Comparison of ENCODE assay signal across 8 cellular contexts in the genomic region with DNA sequence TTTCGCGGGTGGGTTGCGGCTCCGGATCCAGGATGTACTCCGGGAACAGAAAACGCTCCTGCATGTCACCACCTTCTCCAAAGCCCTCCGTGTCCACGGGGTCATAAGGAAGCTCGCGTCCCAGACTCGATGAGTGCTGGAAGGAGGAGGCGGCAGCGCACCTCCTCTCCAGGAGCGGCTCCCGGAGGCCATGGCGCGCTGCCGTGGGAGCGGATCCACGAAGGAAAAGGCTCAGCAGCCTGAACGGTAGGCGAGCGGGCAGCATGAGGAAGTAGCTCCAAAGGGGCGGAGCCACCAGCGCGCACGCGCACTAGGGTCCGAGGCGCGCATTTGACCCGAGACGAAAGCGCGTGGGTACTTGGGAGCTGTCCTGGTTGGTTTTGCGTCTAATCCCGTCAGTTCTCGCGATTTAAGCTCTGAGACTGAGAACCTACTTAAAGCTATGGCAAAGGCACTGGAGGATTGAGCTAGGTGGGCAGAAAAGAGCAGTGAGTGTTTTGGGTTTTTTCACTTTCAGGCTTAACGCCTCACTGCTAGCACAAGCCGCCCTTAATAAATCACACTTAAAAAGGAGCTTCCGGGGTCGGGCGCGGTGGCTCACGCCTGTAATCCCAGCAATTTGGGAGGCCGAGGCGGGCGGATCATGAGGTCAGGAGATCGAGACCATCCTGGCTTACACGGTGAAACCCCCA. TPM values are rescaled to one million over a fixed set of nuclear protein-coding genes. Genes with fewer than 3 reads are reported as not detected.
A peak's percentile ranks its signal among the peaks of the same experiment; 100 is the strongest.
DNase-seq lines count a peak whose midpoint lies in the region; ATAC-seq and TF ChIP-seq lines count a peak whose summit lies in the region.

Gene NOA1 (minus strand): TSS at position 286 of the 692 bp plus-strand sequence. CDS start 21 bp downstream, at position 265.

- H4K20me1 ChIP-seq in PC-9 (ENCODE audit: insufficient read depth): peaks cover 39% of the 10 kb centered on the region

- intact Hi-C loops in PC-9 (cut with micrococcal nuclease; ENCODE audit: unreplicated experiment): no loop called here

- H3K9me2 ChIP-seq in PC-9 (ENCODE audit: insufficient read depth): no peaks in the 10 kb centered on the region

- TF ChIP-seq CTCF in PC-9 (conservative IDR thresholded peaks at IDR 0.05) (no peak), epithelial cell of proximal tubule (conservative IDR thresholded peaks at IDR 0.05; ENCODE audit: low read depth, low read length) (no peak)

- ATAC-seq in GM21619 (IDR thresholded peaks at IDR 0.05; ENCODE audit: unreplicated experiment): peak; percentile 79

- no TSS peak for BruUV-seq in PC-9 (replicated peaks; lab: Mats Ljungman, UMichigan)

- H3K4me3 ChIP-seq in Jurkat, Clone E6-1 (ENCODE audit: low read length): peak within 1 kb of the TSS; percentile 100
- H3K4me3 ChIP-seq in PC-9 (peak within 1 kb of the TSS; percentile 91), epithelial cell of proximal tubule (ENCODE audit: low read depth, low read length) (peak within 1 kb of the TSS; percentile 67)

- H3K79me2 ChIP-seq in PC-9 (ENCODE audit: low read depth): peaks cover 84% of the 10 kb centered on the region

- H3K9me3 ChIP-seq in PC-9 (ENCODE audit: insufficient read depth, low read depth): no peaks in the 10 kb centered on the region

- peak within 1 kb of the TSS; percentile 97 for H2AFZ ChIP-seq in PC-9

- H3K4me2 ChIP-seq in PC-9: peak within 1 kb of the TSS; percentile 83

- peak; percentile 99 for DNase-seq in DMS153 (lab: John Stamatoyannopoulos, UW)
- peak; percentile 99 for DNase-seq in Jurkat, Clone E6-1 (ENCODE audit: low read depth, low spot score)
- peak; percentile 92 to 96 for DNase-seq in PC-9
- peak; percentile 99 for DNase-seq in activated T-cell treated with anti-CD3 and anti-CD28 coated beads, Interleukin-2, amount 50 U/mL, for 1 hour
- DNase-seq in epithelial cell of proximal tubule (ENCODE audit: low read depth): peak; percentile 97
- peak; percentile 100 for DNase-seq in mucosa of gallbladder (ENCODE audit: low spot score)
- peak; percentile 94 to 98 for DNase-seq in stimulated activated CD8-positive, alpha-beta memory T cell treated with anti-CD3 and anti-CD28 coated beads, Interleukin-4, amount 100 ng/mL, for 4 hours (ENCODE audit: low read depth in 2 of 2, low spot score in 1 of 2)

- H3K27ac ChIP-seq in PC-9: peak within 1 kb of the TSS; percentile 84

- peaks cover 25% of the 10 kb centered on the region for H3K4me1 ChIP-seq in PC-9 (replicated peaks; ENCODE audit: insufficient read depth)

- H3K27me3 ChIP-seq in PC-9 (ENCODE audit: insufficient read depth, low read depth): no peaks in the 10 kb centered on the region

- peaks cover 17% of the 10 kb centered on the region for H3K36me3 ChIP-seq in PC-9 (ENCODE audit: low read depth)

- CTCF ChIA-PET in PC-9 (lab: Charles Lee): interaction anchor here (0.5 to 0.9 kb wide), 3 partner anchors 116 to 1621 kb away, joined by 3 to 14 read pairs (median 3); no protein-coding TSS in a partner anchor

- POLR2A ChIA-PET in PC-9 (lab: Charles Lee; ENCODE audit: unreplicated experiment): interaction anchor here (0.6 to 1.0 kb wide), 8 partner anchors 56 to 1704 kb away, joined by 3 to 5 read pairs (median 3); no protein-coding TSS in a partner anchor

- H3F3A ChIP-seq in PC-9 (ENCODE audit: insufficient read depth, low read depth): peaks cover 11% of the 10 kb centered on the region

RNA-seq across cellular contexts. Expression of gene NOA1, which starts in this region (rescaled TPM):
- 27.3 TPM for polyA plus RNA-seq in Jurkat, Clone E6-1 (2012; ENCODE audit: insufficient read depth, insufficient read length)
- 24.1 and 25.3 TPM in 2 replicates for total RNA-seq in PC-9 (2021)
- 24.8 and 28.1 TPM in 2 replicates for total RNA-seq in epithelial cell of proximal tubule
- 17.1 TPM for total RNA-seq in mucosa of gallbladder

Comparison
In these comparisons a context has a peak if more than half of its experiments do, and no peak if none do; other contexts are left out.
1. Peak in every context shown above with its lines: DNase-seq, ATAC-seq, H3K4me3 ChIP-seq and H3K27ac ChIP-seq.